28 cellular contexts compared by ENCODE assay signal in the genomic region with DNA sequence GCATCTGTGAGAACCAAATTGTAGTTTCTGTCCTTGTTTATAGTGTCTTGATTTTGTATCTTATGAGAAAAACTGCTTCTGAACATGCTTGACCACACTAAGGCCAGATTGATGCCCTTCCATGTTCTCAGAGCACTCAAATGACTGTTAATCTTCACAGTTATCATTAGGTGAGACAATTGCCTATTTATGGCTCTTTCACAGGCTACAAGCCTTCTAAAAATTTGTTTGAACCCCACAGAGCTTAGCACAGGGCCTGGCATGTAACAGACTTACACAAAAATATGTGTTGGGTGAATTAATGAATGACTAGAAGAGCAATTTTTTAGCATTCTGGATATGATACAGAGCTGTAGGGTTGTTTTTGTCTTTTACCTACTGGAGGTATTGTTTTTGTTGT. TPM values are rescaled to one million over a fixed set of nuclear protein-coding genes. Genes with fewer than 3 reads are reported as not detected.
"Had no signal": no experiment of that assay in that cellular context is flagged by ENCODE, and none has a peak within 500 bp of the region (broad histone marks: within the 10 kb centered on the region; RNA-seq: fewer than 3 reads in every experiment).

No MANE protein-coding gene starts in this region.

- H3K36me3 ChIP-seq: heart left ventricle, right lobe of liver, spleen, stomach, thoracic aorta, transverse colon had no signal

- H2AFZ ChIP-seq: parathyroid adenoma had no signal

- H3K27ac Mint-ChIP-seq: endodermal cell, nephron progenitor cell had no signal

- DNase-seq: effector CD4-positive, alpha-beta T cell; endodermal cell; erythroblast; foreskin melanocyte; heart left ventricle; hippocampal formation; left colon; left ventricle myocardium superior; mesenchymal stem cell; midbrain; naive thymus-derived CD4-positive, alpha-beta T cell; nephron progenitor cell; psoas muscle; retina; right lobe of liver; spleen; stimulated activated CD4-positive, alpha-beta T cell treated with anti-CD3 and anti-CD28 coated beads, Interleukin-15, amount 100 ng/mL, for 24 hours; stimulated activated CD4-positive, alpha-beta T cell treated with anti-CD3 and anti-CD28 coated beads, Interleukin-1b, Interleukin-23, amount 100 ng/mL, for 48 hours; stimulated activated CD4-positive, alpha-beta T cell treated with anti-CD3 and anti-CD28 coated beads, Interleukin-4, amount 100 ng/mL, for 4 hours; stimulated activated naive CD4-positive, alpha-beta T cell; stomach; substantia nigra; transverse colon had no signal

- H3K27me3 Mint-ChIP-seq: naive thymus-derived CD4-positive, alpha-beta T cell had no signal

- H3K4me3 ChIP-seq: coronary artery, heart left ventricle, lung, psoas muscle, right lobe of liver, spleen, stomach, thoracic aorta, transverse colon had no signal

- H3K9me3 ChIP-seq: heart left ventricle, psoas muscle, right lobe of liver, spleen, stomach, thoracic aorta, transverse colon had no signal

- H3K27ac ChIP-seq: coronary artery, heart left ventricle, parathyroid adenoma, psoas muscle, right lobe of liver, stomach, thoracic aorta, transverse colon had no signal

- H3K9me3 Mint-ChIP-seq: endodermal cell, nephron progenitor cell had no signal

- H3K79me2 ChIP-seq: parathyroid adenoma had no signal

- ATAC-seq: heart left ventricle; left colon; left ventricle myocardium superior; naive thymus-derived CD4-positive, alpha-beta T cell; psoas muscle; right lobe of liver had no signal

- H3K9ac ChIP-seq: parathyroid adenoma had no signal

- H3K27me3 ChIP-seq: heart left ventricle, right lobe of liver, spleen, stomach, transverse colon had no signal

- H3K4me1 ChIP-seq: parathyroid adenoma, psoas muscle, right lobe of liver, stomach, transverse colon had no signal

- H3K4me3 Mint-ChIP-seq: endodermal cell; naive thymus-derived CD4-positive, alpha-beta T cell; nephron progenitor cell had no signal

RNA-seq across cellular contexts. Expression of gene BTLA, which starts 43.1 kb away (rescaled TPM):
- polyA plus RNA-seq: endothelial cell of umbilical vein, heart left ventricle had no signal
